15 cellular contexts compared by ENCODE assay signal in the genomic region with DNA sequence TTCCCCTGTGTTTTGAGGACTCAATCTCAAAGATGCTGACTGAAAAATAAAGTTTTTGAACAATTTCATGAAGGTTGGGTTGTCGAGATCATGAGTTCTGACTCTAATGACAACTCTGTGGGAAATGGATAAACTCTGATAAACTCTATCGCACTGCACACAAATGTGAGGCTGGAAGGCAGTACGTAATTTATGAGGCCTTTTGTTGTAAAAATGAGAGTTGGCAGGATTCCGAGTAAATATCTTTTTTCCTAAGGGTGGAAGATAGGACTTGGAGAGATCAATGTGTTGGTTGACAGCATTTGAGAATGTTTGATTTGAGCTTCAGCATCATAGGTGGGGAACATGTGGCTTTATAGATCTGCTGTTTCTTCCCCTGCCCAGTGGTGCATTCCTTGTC.
DNase-seq lines count a peak whose midpoint lies in the region; ATAC-seq and TF ChIP-seq lines count a peak whose summit lies in the region.
"Had no signal": no experiment of that assay in that cellular context is flagged by ENCODE, and none has a peak within 500 bp of the region (broad histone marks: within the 10 kb centered on the region; RNA-seq: fewer than 3 reads in every experiment).

No MANE protein-coding gene starts in this region.

- no peaks in the 10 kb centered on the region for H3K27me3 ChIP-seq in breast epithelium
- no peaks in the 10 kb centered on the region for H3K27me3 ChIP-seq in RWPE2 (ENCODE audit: insufficient read depth, poor library complexity, severe bottlenecking)
- no peaks in the 10 kb centered on the region for H3K27me3 ChIP-seq in osteoblast (ENCODE audit: insufficient read depth, low read length)
- H3K27me3 ChIP-seq: esophagus muscularis mucosa had no signal

- H3K4me1 Mint-ChIP-seq in MCF 10A (ENCODE audit: insufficient read depth, unreplicated experiment) (peaks cover 29% of the 10 kb centered on the region), type B pancreatic cell (ENCODE audit: unreplicated experiment) (peaks cover 29% of the 10 kb centered on the region)
- H3K4me1 Mint-ChIP-seq: CD4-positive, alpha-beta memory T cell had no signal

- no peak overlapping the region for H3K4me3 ChIP-seq in breast epithelium
- H3K4me3 ChIP-seq in RWPE2 (ENCODE audit: severe bottlenecking) = no peak overlapping the region
- H3K4me3 ChIP-seq in osteoblast (ENCODE audit: insufficient read depth, low read length) = no peak overlapping the region
- H3K4me3 ChIP-seq: coronary artery, esophagus muscularis mucosa had no signal

- intact Hi-C loops in breast epithelium (cut with DNase I; ENCODE audit: low total_unique reads) (no loop called here), MCF 10A (cut with micrococcal nuclease) (no loop called here), left colon (cut with DNase I, micrococcal nuclease) (no loop called here)

- no peak overlapping the region for H2AFZ ChIP-seq in osteoblast (ENCODE audit: low read length)

- H3K9me3 ChIP-seq in breast epithelium (no peaks in the 10 kb centered on the region), RWPE2 (ENCODE audit: severe bottlenecking) (no peaks in the 10 kb centered on the region), osteoblast (ENCODE audit: low read depth, low read length) (no peaks in the 10 kb centered on the region)
- H3K9me3 ChIP-seq: esophagus muscularis mucosa had no signal

- ATAC-seq in RWPE2 (ENCODE audit: low read depth) = no peak
- ATAC-seq in left colon = peak; percentile 30
- no peak for ATAC-seq in GM21723 (IDR thresholded peaks at IDR 0.05; ENCODE audit: unreplicated experiment)
- no peak for ATAC-seq in GM21515 (IDR thresholded peaks at IDR 0.05; ENCODE audit: unreplicated experiment)
- ATAC-seq: activated CD8-positive, alpha-beta T cell treated with anti-CD3 and anti-CD28 coated beads, Interleukin-2, amount 10 ng/mL, durations not matched to agents 7 days and 5 days had no signal

- H3K36me3 Mint-ChIP-seq in MCF 10A (ENCODE audit: insufficient read depth, unreplicated experiment) = no peaks in the 10 kb centered on the region
- H3K36me3 Mint-ChIP-seq in type B pancreatic cell = peaks cover 4% of the 10 kb centered on the region
- H3K36me3 Mint-ChIP-seq: CD4-positive, alpha-beta memory T cell had no signal

- H3K4me2 ChIP-seq in osteoblast (ENCODE audit: insufficient read depth, low read length) = no peak overlapping the region

- DNase-seq in breast epithelium (ENCODE audit: low spot score in 2 of 2) (no peak), MCF 10A (ENCODE audit: unreplicated experiment) (no peak), RWPE2 (ENCODE audit: low spot score) (no peak), left colon (no peak), type B pancreatic cell (ENCODE audit: extremely low spot score, unreplicated experiment) (no peak), osteoblast (ENCODE audit: insufficient read length, low spot score, missing footprints) (no peak)
- DNase-seq: activated CD8-positive, alpha-beta T cell treated with anti-CD3 and anti-CD28 coated beads, Interleukin-2, amount 10 ng/mL, durations not matched to agents 7 days and 5 days; CD4-positive, alpha-beta memory T cell; head of caudate nucleus; stimulated activated CD4-positive, alpha-beta T cell treated with anti-CD3 and anti-CD28 coated beads, Interleukin-15, amount 100 ng/mL, for 24 hours had no signal

- TF ChIP-seq POLR2A in breast epithelium (IDR thresholded peaks at IDR 0.05) = no peak

- H3K4me1 ChIP-seq in breast epithelium = peaks cover 4 to 5% of the 10 kb centered on the region in 2 donors
- H3K4me1 ChIP-seq in RWPE2 (ENCODE audit: insufficient read depth, poor library complexity, severe bottlenecking) = peaks cover 30% of the 10 kb centered on the region
- peaks cover 9% of the 10 kb centered on the region for H3K4me1 ChIP-seq in osteoblast (ENCODE audit: insufficient read depth, low read length)

- H3K27me3 Mint-ChIP-seq in MCF 10A (ENCODE audit: insufficient read depth, unreplicated experiment) = no peaks in the 10 kb centered on the region
- no peaks in the 10 kb centered on the region for H3K27me3 Mint-ChIP-seq in type B pancreatic cell
- H3K27me3 Mint-ChIP-seq: activated T-helper 17 cell treated with anti-CD3 and anti-CD28 coated beads, Interleukin-2, amount 50 U/mL, for 72 hours; CD4-positive, alpha-beta memory T cell had no signal

- H3K4me3 Mint-ChIP-seq in MCF 10A (ENCODE audit: unreplicated experiment) = no peak overlapping the region
- H3K4me3 Mint-ChIP-seq in type B pancreatic cell = no peak overlapping the region
- H3K4me3 Mint-ChIP-seq: activated CD8-positive, alpha-beta T cell treated with anti-CD3 and anti-CD28 coated beads, Interleukin-2, amount 10 ng/mL, durations not matched to agents 7 days and 5 days; activated T-helper 17 cell treated with anti-CD3 and anti-CD28 coated beads, Interleukin-2, amount 50 U/mL, for 72 hours; CD4-positive, alpha-beta memory T cell had no signal

- H4K20me1 ChIP-seq in osteoblast (ENCODE audit: insufficient read depth, low read length) = peaks cover 36% of the 10 kb centered on the region

- peaks cover 89% of the 10 kb centered on the region for H3K79me2 ChIP-seq in osteoblast (ENCODE audit: insufficient read depth, low read length)

- no peak overlapping the region for H3K27ac Mint-ChIP-seq in MCF 10A (ENCODE audit: low read depth, unreplicated experiment)
- peak overlapping the region; percentile 60 for H3K27ac Mint-ChIP-seq in type B pancreatic cell
- H3K27ac Mint-ChIP-seq: activated T-helper 17 cell treated with anti-CD3 and anti-CD28 coated beads, Interleukin-2, amount 50 U/mL, for 72 hours; CD4-positive, alpha-beta memory T cell had no signal

- no TSS peak for BruUV-seq in MCF 10A (replicated peaks; lab: Mats Ljungman, UMichigan)

- TF ChIP-seq CTCF in breast epithelium (IDR thresholded peaks at IDR 0.05) (no peak), MCF 10A (IDR thresholded peaks at IDR 0.05; ENCODE audit: unreplicated experiment) (no peak), RWPE2 (IDR thresholded peaks at IDR 0.05; ENCODE audit: poor library complexity, severe bottlenecking) (no peak), type B pancreatic cell (conservative IDR thresholded peaks at IDR 0.05) (no peak), osteoblast (IDR thresholded peaks at IDR 0.05; ENCODE audit: extremely low read depth, low read depth, low read length) (no peak)

- H3K36me3 ChIP-seq in breast epithelium (no peaks in the 10 kb centered on the region), RWPE2 (ENCODE audit: low read depth) (no peaks in the 10 kb centered on the region), osteoblast (ENCODE audit: insufficient read depth, low read length) (no peaks in the 10 kb centered on the region)
- H3K36me3 ChIP-seq: esophagus muscularis mucosa had no signal

- no peaks in the 10 kb centered on the region for H3K9me3 Mint-ChIP-seq in MCF 10A (ENCODE audit: unreplicated experiment)
- no peaks in the 10 kb centered on the region for H3K9me3 Mint-ChIP-seq in type B pancreatic cell
- H3K9me3 Mint-ChIP-seq: activated T-helper 17 cell treated with anti-CD3 and anti-CD28 coated beads, Interleukin-2, amount 50 U/mL, for 72 hours; CD4-positive, alpha-beta memory T cell had no signal

- CTCF ChIA-PET in MCF 10A (lab: Yijun Ruan, JAX) = no interaction called here

- POLR2A ChIA-PET in MCF 10A (lab: Yijun Ruan, JAX) = interaction anchor here (1.1 to 8.0 kb wide), 2 partner anchors 12 to 16 kb away, joined by 3 to 109 read pairs; no protein-coding TSS in a partner anchor

- peak overlapping the region; percentile 70 to 73 for H3K27ac ChIP-seq in breast epithelium
- H3K27ac ChIP-seq in RWPE2 (ENCODE audit: poor library complexity, severe bottlenecking) = peak overlapping the region; percentile 63
- no peak overlapping the region for H3K27ac ChIP-seq in osteoblast (ENCODE audit: low read depth, low read length)
- H3K27ac ChIP-seq: coronary artery, esophagus muscularis mucosa had no signal
